ENCODE assay signal across 10 cellular contexts in genomic region chr1:55793856-55794255, GRCh38.
"Had no signal": no experiment of that assay in that cellular context is flagged by ENCODE, and none has a peak within 500 bp of the region (broad histone marks: within the 10 kb centered on the region; RNA-seq: fewer than 3 reads in every experiment).

No MANE protein-coding gene starts in this region.

- H3K9me3 ChIP-seq: HAP-1 had no signal

- H3K4me1 Mint-ChIP-seq: GM23338, H9 had no signal

- H3K27ac Mint-ChIP-seq: GM23338, H9, HFFc6 had no signal

- H3K4me3 ChIP-seq: GM23248, GM23338, HAP-1 had no signal

- ATAC-seq: GM23338, HCT116 had no signal

- FAIRE-seq: H54 had no signal

- H2AFZ ChIP-seq: GM23248, GM23338 had no signal

- H3K9ac ChIP-seq: GM23248 had no signal

- H3K27ac ChIP-seq: GM23248 had no signal

- H3K4me1 ChIP-seq: HAP-1 had no signal

- H3K9me3 Mint-ChIP-seq: HFFc6 had no signal

- H3K36me3 ChIP-seq: HAP-1 had no signal

- DNase-seq: GM23248, GOT3, H7, H9, HCEC 1CT, HFFc6 had no signal

- H3K4me3 Mint-ChIP-seq: GM23338, H9, HFFc6 had no signal

- H3K4me2 ChIP-seq: GM23338 had no signal
